Comparison of ENCODE assay signal across 23 cellular contexts in the genomic region with DNA sequence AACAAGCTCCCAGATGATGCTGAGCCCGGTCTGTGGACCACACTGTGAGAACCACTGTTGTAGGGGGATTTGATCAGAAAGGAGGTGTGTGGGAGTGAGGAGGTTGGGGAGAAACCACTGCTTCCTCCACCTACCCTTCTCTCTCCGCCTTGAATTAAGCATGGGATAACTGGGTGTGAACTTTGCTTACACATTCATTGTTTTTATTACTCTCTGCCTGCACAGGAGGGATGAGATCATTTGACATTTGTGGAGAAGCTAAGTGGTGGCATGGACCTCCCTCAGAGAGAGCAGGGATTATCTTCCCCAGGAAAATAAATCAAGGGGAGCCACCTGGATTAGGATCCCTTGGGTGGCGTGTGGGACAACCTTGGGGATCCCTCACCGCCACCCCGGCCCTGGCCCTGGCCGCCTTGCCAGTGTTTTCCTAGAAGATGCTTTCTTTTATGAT.
"Had no signal": no experiment of that assay in that cellular context is flagged by ENCODE, and none has a peak within 500 bp of the region (broad histone marks: within the 10 kb centered on the region; RNA-seq: fewer than 3 reads in every experiment).

No MANE protein-coding gene starts in this region.

- FAIRE-seq: endometrium, frontal cortex, pancreas, small intestine had no signal

- H3K9me3 ChIP-seq: colonic mucosa, left ventricle myocardium inferior, lower lobe of right lung, thoracic aorta, transverse colon had no signal

- H3K27ac ChIP-seq: colonic mucosa, dorsolateral prefrontal cortex, heart right ventricle, left ventricle myocardium inferior, lower lobe of right lung, neural progenitor cell, pancreas, stomach, thoracic aorta, transverse colon had no signal

- H3K4me3 ChIP-seq: colonic mucosa, dorsolateral prefrontal cortex, heart right ventricle, left ventricle myocardium inferior, lower lobe of right lung, neural progenitor cell, pancreas, stomach, thoracic aorta, transverse colon had no signal

- H3K27me3 ChIP-seq: neural progenitor cell, stomach, transverse colon had no signal

- H3K4me1 ChIP-seq: colonic mucosa, heart right ventricle, left ventricle myocardium inferior, lower lobe of right lung, pancreas, stomach, transverse colon had no signal

- ATAC-seq: esophagus mucosa; heart right ventricle; lower lobe of right lung; natural killer cell treated with Interleukin-12 subunit alpha and Interleukin-12 subunit beta and Interleukin-15 and Interleukin-18, amount 100 ng/mL, for 72 hours; pancreas; right cardiac atrium had no signal

- H3K36me3 ChIP-seq: colonic mucosa, heart right ventricle, left ventricle myocardium inferior, lower lobe of right lung, neural progenitor cell, pancreas, stomach, thoracic aorta, transverse colon had no signal

- DNase-seq: colonic mucosa; dorsolateral prefrontal cortex; effector CD8-positive, alpha-beta T cell; heart right ventricle; islet precursor cell; left ventricle myocardium inferior; lower lobe of right lung; midbrain; nucleus accumbens; pancreas; right cardiac atrium; small intestine; stimulated activated CD4-positive, alpha-beta T cell treated with anti-CD3 and anti-CD28 coated beads, Interleukin-12 subunit alpha, Interleukin-12 subunit beta, amount 100 ng/mL, for 4 hours; stimulated activated naive CD4-positive, alpha-beta T cell; stomach; substantia nigra; transverse colon had no signal
